In genomic region chr22:27672721-27673387, GRCh38 we compare ENCODE assay signal across 22 cellular contexts.
DNase-seq lines count a peak whose midpoint lies in the region; ATAC-seq and TF ChIP-seq lines count a peak whose summit lies in the region.
"Had no signal": no experiment of that assay in that cellular context is flagged by ENCODE, and none has a peak within 500 bp of the region (broad histone marks: within the 10 kb centered on the region; RNA-seq: fewer than 3 reads in every experiment).

No MANE protein-coding gene starts in this region.

- TF ChIP-seq CTCF in gastrocnemius medialis (IDR thresholded peaks at IDR 0.05 in 4 of 5, conservative IDR thresholded peaks at IDR 0.05 in 1 of 5): no peak

- H3K27me3 ChIP-seq in BLaER1 (no peaks in the 10 kb centered on the region), HUES64 (ENCODE audit: insufficient read depth, low read length) (no peaks in the 10 kb centered on the region), mesendoderm (ENCODE audit: insufficient read depth, low read length, poor library complexity) (no peaks in the 10 kb centered on the region), gastrocnemius medialis (no peaks in the 10 kb centered on the region)
- H3K27me3 ChIP-seq: BLaER1 treated with 17β-estradiol and CSF1 and Interleukin-3, amounts not matched to agents 10 nM and 100 nM had no signal

- H3K56ac ChIP-seq in mesendoderm (ENCODE audit: low read length): peak overlapping the region; percentile 17

- peaks cover 56% of the 10 kb centered on the region for H3K4me1 ChIP-seq in BLaER1
- H3K4me1 ChIP-seq in HUES64 (ENCODE audit: insufficient read depth, low read length): peaks cover 20% of the 10 kb centered on the region
- peaks cover 16% of the 10 kb centered on the region for H3K4me1 ChIP-seq in mesendoderm (ENCODE audit: control insufficient read depth, low read depth, low read length)
- peaks cover 38 to 40% of the 10 kb centered on the region in 2 donors for H3K4me1 ChIP-seq in gastrocnemius medialis

- in situ Hi-C loops in gastrocnemius medialis (cut with MboI; ENCODE audit: low sequenced_read_pairs in 4 of 4): no loop called here

- no peaks in the 10 kb centered on the region for H3K79me1 ChIP-seq in mesendoderm (ENCODE audit: low read length)

- H4K5ac ChIP-seq in mesendoderm (ENCODE audit: low read length): no peak overlapping the region

- no peak overlapping the region for H4K8ac ChIP-seq in mesendoderm (ENCODE audit: low read depth, low read length)

- H3K9me3 ChIP-seq in BLaER1: no peaks in the 10 kb centered on the region
- H3K9me3 ChIP-seq in HUES64 (ENCODE audit: insufficient read depth, low read depth, low read length): no peaks in the 10 kb centered on the region
- H3K9me3 ChIP-seq in gastrocnemius medialis: no peaks in the 10 kb centered on the region

- ATAC-seq in gastrocnemius medialis: no peak
- ATAC-seq in SK-N-SH treated with all-trans-retinoic acid at 6 μM for 48 hours: no peak

- H3K79me2 ChIP-seq in mesendoderm (ENCODE audit: control insufficient read depth, insufficient read depth, low read length): no peaks in the 10 kb centered on the region

- peak overlapping the region; percentile 66 for H3K23ac ChIP-seq in mesendoderm (ENCODE audit: low read length)

- H3K4me2 ChIP-seq in BLaER1 (peak overlapping the region; percentile 51), mesendoderm (ENCODE audit: low read length) (no peak overlapping the region)

- H3K9ac ChIP-seq in BLaER1 (no peak overlapping the region), HUES64 (ENCODE audit: low read depth, low read length) (no peak overlapping the region), mesendoderm (ENCODE audit: low read length) (no peak overlapping the region)

- H3K27ac ChIP-seq in BLaER1 (peak overlapping the region; percentile 56; the same call in 1 of the 2 replicates), HUES64 (ENCODE audit: low read depth, low read length) (0 out of 2 replicates have a peak overlapping the region, but pooled peaks have one; percentile 23), mesendoderm (ENCODE audit: low read depth, low read length) (no peak overlapping the region), gastrocnemius medialis (peak overlapping the region; percentile 84 to 90 (median 89))
- H3K27ac ChIP-seq: HL-60 had no signal

- no peaks in the 10 kb centered on the region for H4K20me1 ChIP-seq in BLaER1
- H4K20me1 ChIP-seq: BLaER1 treated with 17β-estradiol and CSF1 and Interleukin-3, amounts not matched to agents 10 nM and 100 nM had no signal

- H3K4me3 ChIP-seq in BLaER1 (no peak overlapping the region), HUES64 (ENCODE audit: low read length) (no peak overlapping the region), mesendoderm (ENCODE audit: low read length) (no peak overlapping the region), gastrocnemius medialis (no peak overlapping the region)
- H3K4me3 ChIP-seq: BLaER1 treated with 17β-estradiol and CSF1 and Interleukin-3, amounts not matched to agents 10 nM and 100 nM had no signal

- no peak overlapping the region for H2BK15ac ChIP-seq in mesendoderm (replicated peaks; ENCODE audit: low read depth)

- WGBS in HUES64: 94% methylated on average over 8 of the region's 8 CpGs
- WGBS in mesendoderm (ENCODE audit: extremely low coverage, insufficient coverage, low lambda C conversion rate): no CpG with 5 or more reads among the region's 8 CpGs

- intact Hi-C loops in gastrocnemius medialis (cut with DNase I; ENCODE audit: low total_unique reads): no loop called here

- no peak for DNase-seq in mesendoderm
- no peak for DNase-seq in gastrocnemius medialis
- DNase-seq in NCI-H2107 treated with DMSO at 0.1 percent for 48 hours (lab: John Stamatoyannopoulos, UW; ENCODE audit: unreplicated experiment): no peak
- no peak for DNase-seq in DMS79 treated with DMSO at 0.1 percent for 48 hours (lab: John Stamatoyannopoulos, UW)
- DNase-seq: CD4-positive, alpha-beta memory T cell; DMS 273 treated with DMSO at 0.1 percent for 48 hours; DMS79; GF-D8; Kasumi-1; NCI-H1092 treated with DMSO at 0.1 percent for 48 hours; NCI-H1436; NCI-H187 treated with DMSO at 0.1 percent for 48 hours; NCI-H446 treated with DMSO at 0.1 percent for 48 hours; NCI-H526; RPMI8226; SHP77; SW 1271 had no signal

- H2BK120ac ChIP-seq in mesendoderm (ENCODE audit: low read depth, low read length): no peak overlapping the region

- no peak for TF ChIP-seq POLR2A in gastrocnemius medialis (IDR thresholded peaks at IDR 0.05)

- H2AK5ac ChIP-seq in mesendoderm (ENCODE audit: low read length): peak overlapping the region; percentile 32

- H3K18ac ChIP-seq in mesendoderm (ENCODE audit: low read length): no peak overlapping the region

- H3K4ac ChIP-seq in mesendoderm (ENCODE audit: low read depth, low read length): no peak overlapping the region

- H3K36me3 ChIP-seq in BLaER1 (no peaks in the 10 kb centered on the region), HUES64 (ENCODE audit: insufficient read depth, low read length) (peaks cover 19% of the 10 kb centered on the region), mesendoderm (ENCODE audit: control insufficient read depth, insufficient read depth, low read length) (no peaks in the 10 kb centered on the region), gastrocnemius medialis (no peaks in the 10 kb centered on the region)
- H3K36me3 ChIP-seq: BLaER1 treated with 17β-estradiol and CSF1 and Interleukin-3, amounts not matched to agents 10 nM and 100 nM had no signal

- H2BK5ac ChIP-seq in mesendoderm (ENCODE audit: low read length): no peak overlapping the region

TF ChIP-seq in SK-N-SH treated with all-trans-retinoic acid at 6 μM for 48 hours, 23 proteins besides CTCF, POLR2A, EP300 and RAD21 (continues in another document):
- no peak for TF ChIP-seq ZNF565 (CRISPR knock-in tag; conservative IDR thresholded peaks at IDR 0.05; ENCODE audit: low read depth)
- TF ChIP-seq ZFP30 (CRISPR knock-in tag; IDR thresholded peaks at IDR 0.05): no peak
- no peak for TF ChIP-seq ESRRG (CRISPR knock-in tag; IDR thresholded peaks at IDR 0.05)
- TF ChIP-seq ISL1 (CRISPR knock-in tag; IDR thresholded peaks at IDR 0.05): no peak
- no peak for TF ChIP-seq CSRNP3 (CRISPR knock-in tag; IDR thresholded peaks at IDR 0.05)
- no peak for TF ChIP-seq PPARA (CRISPR knock-in tag; IDR thresholded peaks at IDR 0.05; ENCODE audit: borderline replicate concordance)
- no peak for TF ChIP-seq TOX (CRISPR knock-in tag; IDR thresholded peaks at IDR 0.05; ENCODE audit: borderline replicate concordance)
- no peak for TF ChIP-seq ZC3H10 (CRISPR knock-in tag; IDR thresholded peaks at IDR 0.05)
- no peak for TF ChIP-seq OSR1 (CRISPR knock-in tag; IDR thresholded peaks at IDR 0.05)
- no peak for TF ChIP-seq TSHZ2 (CRISPR knock-in tag; IDR thresholded peaks at IDR 0.05)
- no peak for TF ChIP-seq BACH2 (CRISPR knock-in tag; IDR thresholded peaks at IDR 0.05; ENCODE audit: borderline replicate concordance)
- TF ChIP-seq ZNF8 (CRISPR knock-in tag; IDR thresholded peaks at IDR 0.05): no peak
- TF ChIP-seq SNAI2 (CRISPR knock-in tag; IDR thresholded peaks at IDR 0.05): no peak
- TF ChIP-seq CREB5 (CRISPR knock-in tag; IDR thresholded peaks at IDR 0.05; ENCODE audit: low read depth): no peak
- TF ChIP-seq ZNF70 (CRISPR knock-in tag; IDR thresholded peaks at IDR 0.05): no peak
- TF ChIP-seq CSDC2 (CRISPR knock-in tag; IDR thresholded peaks at IDR 0.05): no peak
- TF ChIP-seq ZFP3 (CRISPR knock-in tag; IDR thresholded peaks at IDR 0.05): no peak
